1 cellular context compared by ENCODE assay signal in genomic region chr2:100108648-100109020, GRCh38. TPM values are rescaled to one million over a fixed set of nuclear protein-coding genes. Genes with fewer than 3 reads are reported as not detected.
"Had no signal": no experiment of that assay in that cellular context is flagged by ENCODE, and none has a peak within 500 bp of the region (broad histone marks: within the 10 kb centered on the region; RNA-seq: fewer than 3 reads in every experiment).

No MANE protein-coding gene starts in this region.

RNA-seq across cellular contexts. Expression of gene AFF3, which starts 33.8 kb away (rescaled TPM):
- total RNA-seq: SJCRH30 had no signal
